ENCODE assay signal across 15 cellular contexts in genomic region chr3:160667452-160667851, GRCh38. TPM values are rescaled to one million over a fixed set of nuclear protein-coding genes. Genes with fewer than 3 reads are reported as not detected.
DNase-seq lines count a peak whose midpoint lies in the region; TF ChIP-seq lines count a peak whose summit lies in the region.
"Had no signal": no experiment of that assay in that cellular context is flagged by ENCODE, and none has a peak within 500 bp of the region (broad histone marks: within the 10 kb centered on the region; RNA-seq: fewer than 3 reads in every experiment).

No MANE protein-coding gene starts in this region.

- POLR2A ChIA-PET in RWPE1 (lab: Yijun Ruan, JAX; ENCODE audit: low non-redundant PET), result no interaction called here

- CTCF ChIA-PET in RWPE1 (lab: Yijun Ruan, JAX), result interaction anchor here (0.6 kb wide), 1 partner anchor 635 kb away, joined by 3 read pairs; no protein-coding TSS in a partner anchor

- no peak for TF ChIP-seq EP300 in stomach (IDR thresholded peaks at IDR 0.05)

- no peaks in the 10 kb centered on the region for H3K36me3 ChIP-seq in stomach
- H3K36me3 ChIP-seq: heart left ventricle had no signal

- H3K27ac ChIP-seq in RWPE1, result no peak overlapping the region
- H3K27ac ChIP-seq in stomach, result peak overlapping the region in 3 of 5 donors; percentile 3 to 77 (median 74)
- H3K27ac ChIP-seq: 22Rv1, heart left ventricle had no signal

- peak; percentile 3 for DNase-seq in DMS53 (lab: John Stamatoyannopoulos, UW)
- DNase-seq in DMS53 treated with DMSO at 0.1 percent for 48 hours (lab: John Stamatoyannopoulos, UW; ENCODE audit: unreplicated experiment), result no peak
- peak; percentile 62 for DNase-seq in RWPE1 (ENCODE audit: low spot score)
- peak; percentile 67 for DNase-seq in fibroblast of villous mesenchyme (ENCODE audit: low read depth)
- DNase-seq in stomach, result peak; percentile 43
- no peak for DNase-seq in activated CD4-positive, alpha-beta T cell treated with anti-CD3 and anti-CD28 coated beads, Interleukin-2, amount 50 U/mL, for 48 hours
- DNase-seq in T-helper 9 cell, result no peak
- no peak for DNase-seq in NCI-H82 (lab: John Stamatoyannopoulos, UW)
- DNase-seq: activated CD4-positive, alpha-beta memory T cell treated with anti-CD3 and anti-CD28 coated beads for 36 hours; activated naive CD4-positive, alpha-beta T cell; DMS153; heart left ventricle; psoas muscle; T-helper 17 cell had no signal

- no peak for TF ChIP-seq CTCF in RWPE1 (conservative IDR thresholded peaks at IDR 0.05; ENCODE audit: low read depth)
- no peak for TF ChIP-seq CTCF in fibroblast of villous mesenchyme (IDR thresholded peaks at IDR 0.05; ENCODE audit: insufficient read depth, low read depth, low read length)
- no peak for TF ChIP-seq CTCF in stomach (IDR thresholded peaks at IDR 0.05)

- no peaks in the 10 kb centered on the region for H3K9me3 ChIP-seq in stomach
- H3K9me3 ChIP-seq: heart left ventricle, psoas muscle had no signal

- H3K4me3 ChIP-seq in fibroblast of villous mesenchyme (ENCODE audit: low read depth, low read length), result no peak overlapping the region
- no peak overlapping the region for H3K4me3 ChIP-seq in stomach
- H3K4me3 ChIP-seq: heart left ventricle, psoas muscle had no signal

- H3K4me1 ChIP-seq in stomach, result peaks cover 0 to 4% (median 0%) of the 10 kb centered on the region in 4 donors
- H3K4me1 ChIP-seq: heart left ventricle had no signal

- no peaks in the 10 kb centered on the region for H3K27me3 ChIP-seq in stomach
- H3K27me3 ChIP-seq: heart left ventricle had no signal

- intact Hi-C loops in stomach (cut with DNase I; ENCODE audit: low total_unique reads), result no loop called here

- no peak for TF ChIP-seq POLR2A in stomach (IDR thresholded peaks at IDR 0.05)

RNA-seq across cellular contexts. Expression of gene ARL14, which starts 9.5 kb away (rescaled TPM):
- total RNA-seq in fibroblast of villous mesenchyme (not detected in 2 replicates), stomach (10 to 100 TPM in 4 of 5 donors, 1 to 10 TPM in 1; 8.5 to 61.5 (median 19.4) TPM)
- polyA plus RNA-seq in stomach, result 100 to 1,000 TPM in 1 of 3 donors, 10 to 100 TPM in 1, 1 to 10 TPM in 1; 4.3 to 181 (median 27.4) TPM
- total RNA-seq: activated CD4-positive, alpha-beta memory T cell treated with anti-CD3 and anti-CD28 coated beads for 36 hours; heart left ventricle; psoas muscle; T-helper 17 cell had no signal
- polyA plus RNA-seq: heart left ventricle had no signal

Comparison
In these comparisons a context has a peak if more than half of its experiments do, and no peak if none do; other contexts are left out.
1. DNase-seq: peak in DMS53 (single experiment), RWPE1 (single experiment), fibroblast of villous mesenchyme (single experiment) and stomach (single experiment); none in DMS53 treated with DMSO at 0.1 percent for 48 hours (single experiment), activated CD4-positive, alpha-beta T cell treated with anti-CD3 and anti-CD28 coated beads, Interleukin-2, amount 50 U/mL, for 48 hours (0 of 2), T-helper 9 cell (single experiment) and NCI-H82 (single experiment).